In the genomic region with DNA sequence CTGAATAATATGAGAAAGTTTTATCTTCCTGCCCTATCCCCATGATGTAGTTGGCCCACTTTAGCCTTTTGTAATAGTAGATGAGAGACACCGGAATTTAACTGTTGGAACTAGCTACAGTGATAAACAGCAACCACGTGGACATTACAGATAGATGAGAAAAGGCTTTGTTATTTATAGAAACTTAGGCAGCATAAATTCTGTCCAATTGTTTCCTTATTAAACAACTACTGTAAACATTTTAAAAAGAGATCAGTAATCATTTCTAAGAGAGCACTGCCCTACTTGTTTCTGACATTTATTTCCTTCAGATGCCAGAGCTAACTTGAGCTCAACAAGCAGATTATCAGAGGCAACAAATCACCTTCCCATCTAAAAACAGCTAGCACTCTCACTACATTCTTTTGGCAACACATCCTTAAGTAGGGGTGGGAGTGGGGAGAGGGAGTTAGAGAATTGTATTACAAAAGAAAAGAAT, we compare ENCODE assay signal across 19 cellular contexts.
DNase-seq lines count a peak whose midpoint lies in the region; ATAC-seq, FAIRE-seq and TF ChIP-seq lines count a peak whose summit lies in the region.
"Had no signal": no experiment of that assay in that cellular context is flagged by ENCODE, and none has a peak within 500 bp of the region (broad histone marks: within the 10 kb centered on the region; RNA-seq: fewer than 3 reads in every experiment).

No MANE protein-coding gene starts in this region.

- WGBS in IMR-90 (ENCODE audit: extremely low coverage in 2 of 2, insufficient read length in 1 of 2), 2 experiments, result no CpG with 5 or more reads among the region's 2 CpGs
- 0% methylated on average over 2 of the region's 2 CpGs for WGBS in K562 (ENCODE audit: insufficient coverage, low coverage, missing lambda C conversion rate)

- H3K27me3 ChIP-seq in IMR-90 (ENCODE audit: control insufficient read depth, insufficient read depth, low read length) (no peaks in the 10 kb centered on the region), K562 (ENCODE audit: control insufficient read depth in 2 of 2, insufficient read depth in 2 of 2, low read length in 2 of 2) (no peaks in the 10 kb centered on the region), uterus (no peaks in the 10 kb centered on the region)
- no peaks in the 10 kb centered on the region for H3K27me3 ChIP-seq in naive thymus-derived CD4-positive, alpha-beta T cell (ENCODE audit: control insufficient read depth in 2 of 2, insufficient read depth in 2 of 2, low read length in 2 of 2)
- H3K27me3 ChIP-seq: spleen had no signal

- H2BK15ac ChIP-seq in IMR-90 (ENCODE audit: low read depth, low read length), result no peak overlapping the region

- H2BK5ac ChIP-seq in IMR-90 (ENCODE audit: low read depth, low read length, poor library complexity, severe bottlenecking), result no peak overlapping the region

- H2AK9ac ChIP-seq in IMR-90 (replicated peaks; ENCODE audit: low read depth, low read length, poor library complexity), result no peak overlapping the region

- H3K79me1 ChIP-seq in IMR-90 (ENCODE audit: low read depth in 1 of 2, low read length in 2 of 2), result 0 out of 4 replicates have a peak, but pooled peaks cover 0 to 3% of the 10 kb centered on the region in 2 experiments

- no peaks in the 10 kb centered on the region for H3K27me3 Mint-ChIP-seq in naive thymus-derived CD4-positive, alpha-beta T cell
- H3K27me3 Mint-ChIP-seq: activated naive CD8-positive, alpha-beta T cell treated with anti-CD3 and anti-CD28 coated beads, Interleukin-2, amount 10 ng/mL, durations not matched to agents 7 days and 5 days; stimulated activated naive CD8-positive, alpha-beta T cell treated with anti-CD3 and anti-CD28 coated beads, Interleukin-15, Interleukin-2, amounts not matched to agents 100 ng/mL and 50 ng/mL, for 24 hours had no signal

- H2AFZ ChIP-seq in IMR-90 (replicated peaks; ENCODE audit: low read length, poor library complexity) (no peak overlapping the region), K562 (ENCODE audit: low read depth, low read length) (peak overlapping the region; percentile 79)

- TF ChIP-seq RAD21 in IMR-90 (IDR thresholded peaks at IDR 0.05; ENCODE audit: low read length) (no peak), K562 (CRISPR knock-in tag; conservative IDR thresholded peaks at IDR 0.05 in 1 of 2, IDR thresholded peaks at IDR 0.05 in 1 of 2) (no peak)

- H4K8ac ChIP-seq in IMR-90 (ENCODE audit: low read depth in 2 of 2, low read length in 2 of 2), result peak overlapping the region in 1 of 2 experiments; percentile 22; a peak in 1 of 4 replicates

- 0 out of 3 replicates have a peak, but pooled peaks cover 6% of the 10 kb centered on the region for H3K79me2 ChIP-seq in K562 (ENCODE audit: control insufficient read depth, insufficient read depth, low read length)

- TF ChIP-seq EP300 in K562 (IDR thresholded peaks at IDR 0.05; ENCODE audit: low read length), result peak; percentile 67; the same call in 1 of the 2 replicates

- TF ChIP-seq POLR2A in IMR-90 (IDR thresholded peaks at IDR 0.05; ENCODE audit: low read depth, low read length) (no peak), K562 (conservative IDR thresholded peaks at IDR 0.05) (no peak), uterus (IDR thresholded peaks at IDR 0.05) (no peak)

- CTCF ChIA-PET in AG04449 (lab: Yijun Ruan, JAX), result interaction anchor here (1.8 kb wide), 1 partner anchor 10 kb away, joined by 4 read pairs; no protein-coding TSS in a partner anchor
- CTCF ChIA-PET in IMR-90 (lab: Yijun Ruan, JAX), result no interaction called here
- CTCF ChIA-PET in K562 (lab: Yijun Ruan, JAX; ENCODE audit: low intra/inter-chr PET ratio), result no interaction called here
- CTCF ChIA-PET in naive thymus-derived CD4-positive, alpha-beta T cell (lab: Charles Lee), result no interaction called here

- H3K4me2 ChIP-seq in IMR-90 (ENCODE audit: low read depth, low read length) (no peak overlapping the region), K562 (ENCODE audit: insufficient read depth, low read length) (peak overlapping the region; percentile 23; the same call in 1 of the 2 replicates)

- H3K56ac ChIP-seq in IMR-90 (ENCODE audit: extremely low read depth, insufficient read depth, low read length), result no peak overlapping the region

- no peak overlapping the region for H2AK5ac ChIP-seq in IMR-90 (ENCODE audit: low read depth, low read length)

- no peak overlapping the region for H2BK20ac ChIP-seq in IMR-90 (ENCODE audit: low read depth, low read length)

- POLR2A ChIA-PET in AG04449 (lab: Yijun Ruan, JAX) (no interaction called here), IMR-90 (lab: Charles Lee; ENCODE audit: unreplicated experiment) (interaction anchor here (0.6 kb wide), 1 partner anchor 77 kb away, joined by 3 read pairs; no protein-coding TSS in a partner anchor), K562 (lab: Yijun Ruan, JAX) (interaction anchor here (0.6 to 1.3 kb wide), 3 partner anchors 67 to 622 kb away, joined by 3 to 5 read pairs (median 3); no protein-coding TSS in a partner anchor)
- POLR2A ChIA-PET in naive thymus-derived CD4-positive, alpha-beta T cell (lab: Charles Lee), result no interaction called here

- H3K9ac ChIP-seq in IMR-90 (ENCODE audit: low read depth, low read length), result no peak overlapping the region
- peak overlapping the region in 1 of 2 experiments; percentile 48; a peak in 2 of 4 replicates for H3K9ac ChIP-seq in K562 (ENCODE audit: insufficient read depth in 1 of 2, low read depth in 2 of 2, low read length in 2 of 2)
- H3K9ac ChIP-seq in kidney (ENCODE audit: low read length in 2 of 2), result no peak overlapping the region

- H3K9me3 Mint-ChIP-seq in naive thymus-derived CD4-positive, alpha-beta T cell, result peaks cover 0 to 6% (median 0%) of the 10 kb centered on the region in 11 donors
- H3K9me3 Mint-ChIP-seq: stimulated activated naive CD8-positive, alpha-beta T cell treated with anti-CD3 and anti-CD28 coated beads, Interleukin-15, Interleukin-2, amounts not matched to agents 100 ng/mL and 50 ng/mL, for 24 hours had no signal

- peaks cover 7% of the 10 kb centered on the region for H3K4me1 ChIP-seq in IMR-90 (ENCODE audit: control insufficient read depth, insufficient read depth, low read length)
- H3K4me1 ChIP-seq in K562 (replicated peaks in 1 of 2; ENCODE audit: control insufficient read depth in 2 of 2, insufficient read depth in 2 of 2, low read length in 2 of 2), result peaks cover 0 to 48% of the 10 kb centered on the region in 2 experiments; a peak in 4 of 5 replicates
- H3K4me1 ChIP-seq in kidney (ENCODE audit: control insufficient read depth in 1 of 2, insufficient read depth in 1 of 2, low read depth in 1 of 2, low read length in 2 of 2), result peaks cover 0 to 14% of the 10 kb centered on the region in 2 donors
- no peaks in the 10 kb centered on the region for H3K4me1 ChIP-seq in uterus
- no peaks in the 10 kb centered on the region for H3K4me1 ChIP-seq in naive thymus-derived CD4-positive, alpha-beta T cell (ENCODE audit: control insufficient read depth in 2 of 2, insufficient read depth in 2 of 2, low read length in 2 of 2)
- H3K4me1 ChIP-seq: spleen had no signal

- H3K4me3 ChIP-seq in AG04449 (ENCODE audit: low read depth, low read length) (no peak overlapping the region), IMR-90 (ENCODE audit: insufficient read depth, low read depth, low read length) (no peak overlapping the region), K562 (no peak overlapping the region), kidney (ENCODE audit: low read length in 2 of 2) (no peak overlapping the region), uterus (no peak overlapping the region)
- no peak overlapping the region for H3K4me3 ChIP-seq in naive thymus-derived CD4-positive, alpha-beta T cell (ENCODE audit: low read length)
- H3K4me3 ChIP-seq: spleen had no signal

- FAIRE-seq in K562 (lab: Jason Lieb, UNC), result peak; percentile 23
- peak; percentile 98 for FAIRE-seq in islet of Langerhans (lab: Jason Lieb, UNC)
- FAIRE-seq in kidney (lab: Jason Lieb, UNC), result no peak

- H3K9me3 ChIP-seq in IMR-90 (ENCODE audit: control insufficient read depth, insufficient read depth, low read length) (no peaks in the 10 kb centered on the region), K562 (replicated peaks; ENCODE audit: control insufficient read depth, insufficient read depth, low read depth, low read length) (no peaks in the 10 kb centered on the region), kidney (ENCODE audit: control insufficient read depth in 1 of 2, low read length in 2 of 2) (no peaks in the 10 kb centered on the region), uterus (no peaks in the 10 kb centered on the region)
- H3K9me3 ChIP-seq in naive thymus-derived CD4-positive, alpha-beta T cell (ENCODE audit: control insufficient read depth in 2 of 3, low read length in 3 of 3), result no peaks in the 10 kb centered on the region
- H3K9me3 ChIP-seq: spleen had no signal

- no TSS peak for BruUV-seq in IMR-90 (replicated peaks; lab: Mats Ljungman, UMichigan)
- no TSS peak for BruUV-seq in K562 (replicated peaks; lab: Mats Ljungman, UMichigan)

- no peak overlapping the region for H3K23ac ChIP-seq in IMR-90 (ENCODE audit: low read depth, low read length)

- no peaks in the 10 kb centered on the region for H4K20me1 ChIP-seq in IMR-90 (ENCODE audit: insufficient read depth, low read length)
- H4K20me1 ChIP-seq in K562 (replicated peaks; ENCODE audit: control insufficient read depth, insufficient read depth, low read length), result no peaks in the 10 kb centered on the region

- TF ChIP-seq CTCF in AG04449 (IDR thresholded peaks at IDR 0.05; ENCODE audit: insufficient read depth, low read length, missing control alignments) (no peak), IMR-90 (conservative IDR thresholded peaks at IDR 0.05; ENCODE audit: low read depth, low read length) (no peak), K562 (IDR thresholded peaks at IDR 0.05 in 2 of 3, conservative IDR thresholded peaks at IDR 0.05 in 1 of 3; ENCODE audit: insufficient read depth in 2 of 3, low read depth in 1 of 3, low read length in 3 of 3) (no peak), kidney (IDR thresholded peaks at IDR 0.05; ENCODE audit: borderline replicate concordance, extremely low read depth, insufficient read depth) (no peak), uterus (IDR thresholded peaks at IDR 0.05) (no peak)

- no peak overlapping the region for H2BK120ac ChIP-seq in IMR-90 (ENCODE audit: low read depth, low read length)

- dilution Hi-C loops in IMR-90 (cut with HindIII; ENCODE audit: low sequenced_read_pairs, unreplicated experiment), result no loop called here

- peak; percentile 80 for ATAC-seq in IMR-90 (ENCODE audit: low read depth)
- peak; percentile 67 for ATAC-seq in K562
- no peak for ATAC-seq in naive thymus-derived CD4-positive, alpha-beta T cell
- ATAC-seq: Panc1 had no signal

- DNase-seq in AG04449 (ENCODE audit: low read depth, low spot score) (peak; percentile 7), IMR-90 (peak; percentile 76), K562 (ENCODE audit: extremely low read depth in 1 of 4, low spot score in 3 of 4) (peak in 2 of 4 experiments; percentile 25 to 70), kidney (no peak), uterus (no peak), C1 segment of cervical spinal cord (lab: John Stamatoyannopoulos, UW) (no peak)
- DNase-seq in naive thymus-derived CD4-positive, alpha-beta T cell, result no peak
- DNase-seq: ACHN; activated CD4-positive, alpha-beta T cell treated with anti-CD3 and anti-CD28 coated beads for 48 hours; activated naive CD8-positive, alpha-beta T cell treated with anti-CD3 and anti-CD28 coated beads, Interleukin-2, amount 10 ng/mL, durations not matched to agents 7 days and 5 days; activated T-cell treated with anti-CD3 and anti-CD28 coated beads for 4 hours; NCI-H1092; NCI-H446; spleen; T-helper 2 cell had no signal

- peak overlapping the region; percentile 9; the same call in 1 of the 2 replicates for H3K18ac ChIP-seq in IMR-90 (ENCODE audit: low read depth, low read length)

- no peak overlapping the region for H3K27ac Mint-ChIP-seq in naive thymus-derived CD4-positive, alpha-beta T cell
- H3K27ac Mint-ChIP-seq: activated naive CD8-positive, alpha-beta T cell treated with anti-CD3 and anti-CD28 coated beads, Interleukin-2, amount 10 ng/mL, durations not matched to agents 7 days and 5 days; stimulated activated naive CD8-positive, alpha-beta T cell treated with anti-CD3 and anti-CD28 coated beads, Interleukin-15, Interleukin-2, amounts not matched to agents 100 ng/mL and 50 ng/mL, for 24 hours had no signal

- H3K14ac ChIP-seq in IMR-90 (replicated peaks; ENCODE audit: low read depth, low read length), result no peak overlapping the region

- intact Hi-C loops in IMR-90 (cut with micrococcal nuclease) (no loop called here), K562 (cut with micrococcal nuclease) (no loop called here), kidney (cut with DNase I) (no loop called here), uterus (cut with DNase I; ENCODE audit: low total_unique reads) (no loop called here)
- intact Hi-C loops in naive thymus-derived CD4-positive, alpha-beta T cell (cut with micrococcal nuclease), result no loop called here

- peak overlapping the region; percentile 16; the same call in 1 of the 2 replicates for H3K4ac ChIP-seq in IMR-90 (ENCODE audit: low read depth, low read length)

- no peaks in the 10 kb centered on the region for H3K36me3 Mint-ChIP-seq in naive thymus-derived CD4-positive, alpha-beta T cell
- H3K36me3 Mint-ChIP-seq: activated naive CD8-positive, alpha-beta T cell treated with anti-CD3 and anti-CD28 coated beads, Interleukin-2, amount 10 ng/mL, durations not matched to agents 7 days and 5 days had no signal

- no peaks in the 10 kb centered on the region for H3K4me1 Mint-ChIP-seq in naive thymus-derived CD4-positive, alpha-beta T cell
- H3K4me1 Mint-ChIP-seq: activated naive CD8-positive, alpha-beta T cell treated with anti-CD3 and anti-CD28 coated beads, Interleukin-2, amount 10 ng/mL, durations not matched to agents 7 days and 5 days had no signal

- peaks cover 2% of the 10 kb centered on the region; the same call in 1 of the 2 replicates for H3K9me1 ChIP-seq in IMR-90 (ENCODE audit: insufficient read depth, low read length)
- no peaks in the 10 kb centered on the region for H3K9me1 ChIP-seq in K562 (ENCODE audit: control insufficient read depth, insufficient read depth, low read length)

- no peak overlapping the region for H4K5ac ChIP-seq in IMR-90 (ENCODE audit: low read depth, low read length)

- no peak overlapping the region for H3K4me3 Mint-ChIP-seq in naive thymus-derived CD4-positive, alpha-beta T cell
- H3K4me3 Mint-ChIP-seq: activated naive CD8-positive, alpha-beta T cell treated with anti-CD3 and anti-CD28 coated beads, Interleukin-2, amount 10 ng/mL, durations not matched to agents 7 days and 5 days; stimulated activated naive CD8-positive, alpha-beta T cell treated with anti-CD3 and anti-CD28 coated beads, Interleukin-15, Interleukin-2, amounts not matched to agents 100 ng/mL and 50 ng/mL, for 24 hours had no signal

- in situ Hi-C loops in IMR-90 (cut with MboI; ENCODE audit: low sequenced_read_pairs) (no loop called here), K562 (cut with MboI) (no loop called here)

- H3K36me3 ChIP-seq in IMR-90 (ENCODE audit: control insufficient read depth, insufficient read depth, low read length) (no peaks in the 10 kb centered on the region), K562 (ENCODE audit: control insufficient read depth, insufficient read depth, low read length) (no peaks in the 10 kb centered on the region), kidney (ENCODE audit: control insufficient read depth in 1 of 2, insufficient read depth in 2 of 2, low read length in 2 of 2) (no peaks in the 10 kb centered on the region), uterus (no peaks in the 10 kb centered on the region)
- no peaks in the 10 kb centered on the region for H3K36me3 ChIP-seq in naive thymus-derived CD4-positive, alpha-beta T cell (ENCODE audit: control insufficient read depth in 2 of 3, insufficient read depth in 3 of 3, low read length in 3 of 3)
- H3K36me3 ChIP-seq: spleen had no signal

- H3K27ac ChIP-seq in IMR-90 (ENCODE audit: insufficient read depth, low read length) (no peak overlapping the region), K562 (ENCODE audit: extremely low read depth, low read depth, low read length) (peak overlapping the region; percentile 71), kidney (ENCODE audit: low read depth in 2 of 2, low read length in 2 of 2) (no peak overlapping the region), uterus (peak overlapping the region in 1 of 2 donors; percentile 23)
- H3K27ac ChIP-seq in naive thymus-derived CD4-positive, alpha-beta T cell (ENCODE audit: low read depth, low read length), result no peak overlapping the region
- H3K27ac ChIP-seq: epithelial cell of prostate, spleen had no signal

- H4K91ac ChIP-seq in IMR-90 (ENCODE audit: insufficient read depth, low read depth, low read length), result no peak overlapping the region

Comparison
In these comparisons a context has a peak if more than half of its experiments do, and no peak if none do; other contexts are left out.
1. DNase-seq: peak in AG04449 (single experiment) and IMR-90 (single experiment); none in kidney (single experiment), uterus (0 of 2), naive thymus-derived CD4-positive, alpha-beta T cell (0 of 9) and C1 segment of cervical spinal cord (0 of 14).
2. POLR2A ChIA-PET loops: an anchor here in IMR-90 (0.6 kb wide) and K562 (0.6 to 1.3 kb wide); none called in AG04449 and naive thymus-derived CD4-positive, alpha-beta T cell.